Comparison of ENCODE assay signal across 21 cellular contexts in genomic region chr1:42368096-42368795, GRCh38. TPM values are rescaled to one million over a fixed set of nuclear protein-coding genes. Genes with fewer than 3 reads are reported as not detected.
DNase-seq lines count a peak whose midpoint lies in the region; ATAC-seq, FAIRE-seq and TF ChIP-seq lines count a peak whose summit lies in the region.
"Had no signal": no experiment of that assay in that cellular context is flagged by ENCODE, and none has a peak within 500 bp of the region (broad histone marks: within the 10 kb centered on the region; RNA-seq: fewer than 3 reads in every experiment).

No MANE protein-coding gene starts in this region.

- 51 to 56% methylated on average over 7 of the region's 7 CpGs for WGBS in pancreas, 2 donors

- FAIRE-seq in pancreas (lab: Jason Lieb, UNC), result no peak
- FAIRE-seq: GM12878 had no signal

- ATAC-seq in pancreas (peak; percentile 91 to 99 (median 97)), HG03108 (IDR thresholded peaks at IDR 0.05; ENCODE audit: unreplicated experiment) (no peak)
- ATAC-seq: CD8-positive, alpha-beta T cell; GM12878; GM23338 had no signal

- H3K36me3 ChIP-seq in duodenal mucosa (ENCODE audit: control insufficient read depth in 1 of 2, insufficient read depth in 2 of 2, low read length in 2 of 2) (no peaks in the 10 kb centered on the region), pancreas (no peaks in the 10 kb centered on the region)
- H3K36me3 ChIP-seq: BLaER1, Peyer's patch had no signal

- H3K27me3 ChIP-seq in duodenal mucosa (ENCODE audit: control insufficient read depth in 1 of 2, insufficient read depth in 2 of 2, low read length in 2 of 2) (no peaks in the 10 kb centered on the region), pancreas (no peaks in the 10 kb centered on the region)
- H3K27me3 ChIP-seq: BLaER1, Peyer's patch had no signal

- intact Hi-C loops in pancreas (cut with DNase I), result no loop called here

- H3K4me1 ChIP-seq in duodenal mucosa (ENCODE audit: control insufficient read depth in 1 of 2, insufficient read depth in 2 of 2, low read length in 2 of 2), result peaks cover 5 to 19% of the 10 kb centered on the region in 2 donors
- H3K4me1 ChIP-seq in pancreas, result peaks cover 0 to 10% (median 4%) of the 10 kb centered on the region in 3 donors
- H3K4me1 ChIP-seq: BLaER1 had no signal

- in situ Hi-C loops in ACHN (cut with HindIII; ENCODE audit: low pct_ligation_motif_present, low pct_unique_long_range_greater_than_20kb, low sequenced_read_pairs), result no loop called here

- no peak for TF ChIP-seq CTCF in pancreas (IDR thresholded peaks at IDR 0.05)

- H3K9me3 ChIP-seq in duodenal mucosa (ENCODE audit: control insufficient read depth in 1 of 2, low read length in 2 of 2) (no peaks in the 10 kb centered on the region), pancreas (no peaks in the 10 kb centered on the region)
- H3K9me3 ChIP-seq: BLaER1, Peyer's patch had no signal

- H3K27ac ChIP-seq in duodenal mucosa (ENCODE audit: low read depth, low read length), result peak overlapping the region; percentile 6
- H3K27ac ChIP-seq in pancreas, result no peak overlapping the region
- H3K27ac ChIP-seq: BLaER1, Peyer's patch had no signal

- H3K4me3 ChIP-seq in duodenal mucosa (ENCODE audit: low read depth in 1 of 2, low read length in 2 of 2), result no peak overlapping the region
- no peak overlapping the region for H3K4me3 ChIP-seq in pancreas
- H3K4me3 ChIP-seq: BLaER1, GM12878, GM23338, Peyer's patch had no signal

- DNase-seq in ACHN, result peak; percentile 85
- peak; percentile 30 for DNase-seq in left kidney (ENCODE audit: low read depth, low spot score)
- DNase-seq in pancreas, result peak in 1 of 6 donors; percentile 25
- no peak for DNase-seq in NOMO-1 treated with DMSO at 0.1 percent for 48 hours (lab: John Stamatoyannopoulos, UW; ENCODE audit: unreplicated experiment)
- DNase-seq in NCI-H510A treated with DMSO at 0.1 percent for 48 hours (lab: John Stamatoyannopoulos, UW), result no peak
- DNase-seq in NCI-H2171 (lab: John Stamatoyannopoulos, UW), result no peak
- DNase-seq: 8988T; CD8-positive, alpha-beta T cell; DMS 273 treated with DMSO at 0.1 percent for 48 hours; GDM1; KG1; NCI-H1436; NCI-H2029; Peyer's patch; Right ventricle myocardium superior had no signal

- no peak overlapping the region for H3K9ac ChIP-seq in duodenal mucosa (ENCODE audit: low read depth in 1 of 2, low read length in 2 of 2)
- H3K9ac ChIP-seq: BLaER1 had no signal

RNA-seq across cellular contexts. Expression of gene RIMKLA, which starts 12.3 kb away (rescaled TPM):
- total RNA-seq in pancreas, result 1 to 10 TPM; 1.2 to 2.6 (median 2.1) TPM
- under 1 TPM; 0.27 to 0.47 TPM for polyA plus RNA-seq in pancreas
- total RNA-seq: M059J had no signal

RNA-seq across cellular contexts. Expression of gene FOXJ3, which starts 33.2 kb away (rescaled TPM):
- total RNA-seq in pancreas, result 10 to 100 TPM; 18.6 to 25.5 (median 22.5) TPM
- 10 to 100 TPM in 1 of 2 donors, 1 to 10 TPM in 1; 6.8 to 14.4 TPM for polyA plus RNA-seq in pancreas

Comparison
In these comparisons a context has a peak if more than half of its experiments do, and no peak if none do; other contexts are left out.
1. DNase-seq: peak in ACHN (single experiment) and left kidney (single experiment); none in NOMO-1 treated with DMSO at 0.1 percent for 48 hours (single experiment), NCI-H510A treated with DMSO at 0.1 percent for 48 hours (single experiment) and NCI-H2171 (single experiment).